Comparison of ENCODE assay signal across 9 cellular contexts in the genomic region with DNA sequence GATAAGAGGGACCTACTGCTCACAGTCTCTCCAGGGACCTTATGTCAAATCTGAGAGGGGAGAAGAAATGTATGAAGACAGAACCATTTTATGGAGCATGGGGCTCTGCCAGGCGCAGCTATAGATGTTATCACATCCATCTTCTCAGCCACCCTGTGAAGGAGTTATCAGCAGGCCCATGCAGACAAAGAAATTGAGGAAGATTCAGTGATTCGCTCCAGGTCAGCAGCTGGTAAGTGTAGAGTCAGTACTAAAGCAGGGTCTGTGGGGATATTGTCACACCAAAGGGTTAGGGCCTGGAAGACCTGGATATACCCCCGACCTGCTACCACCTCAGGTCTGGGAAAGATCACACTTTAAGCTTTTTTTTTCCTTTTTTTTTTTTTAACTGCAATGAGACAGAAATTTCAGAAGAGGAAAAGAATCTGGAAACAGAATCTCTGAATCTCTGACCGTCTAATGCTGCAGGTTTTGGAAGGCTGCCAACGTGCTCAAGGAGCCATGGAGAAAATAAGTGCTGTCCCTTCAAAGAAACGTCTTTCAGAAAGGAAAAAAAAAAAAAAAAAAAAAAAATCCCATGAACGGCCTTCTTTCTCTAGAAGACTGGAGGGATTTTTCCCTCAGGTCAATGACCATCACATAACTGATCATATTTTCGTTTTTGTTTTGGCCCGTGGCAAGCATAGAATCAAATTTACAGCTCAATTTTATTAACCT.
A peak's percentile ranks its signal among the peaks of the same experiment; 100 is the strongest.
DNase-seq lines count a peak whose midpoint lies in the region; TF ChIP-seq lines count a peak whose summit lies in the region.
"Had no signal": no experiment of that assay in that cellular context is flagged by ENCODE, and none has a peak within 500 bp of the region (broad histone marks: within the 10 kb centered on the region; RNA-seq: fewer than 3 reads in every experiment).

No MANE protein-coding gene starts in this region.

- H3K79me2 ChIP-seq in OCI-LY7 (ENCODE audit: insufficient read depth, low read depth, low read length) (no peaks in the 10 kb centered on the region), GM23248 (ENCODE audit: insufficient read depth) (no peaks in the 10 kb centered on the region)

- H2AFZ ChIP-seq in OCI-LY7 (ENCODE audit: low read length) (peak overlapping the region; percentile 11; the same call in 1 of the 2 replicates), GM23248 (no peak overlapping the region)

- POLR2A ChIA-PET in OCI-LY7 (lab: Charles Lee) = interaction anchor here (0.7 to 1.1 kb wide), 4 partner anchors 12 to 1049 kb away, joined by 3 to 8 read pairs (median 4); no protein-coding TSS in a partner anchor

- no peak for TF ChIP-seq POLR2A in tibial nerve (IDR thresholded peaks at IDR 0.05)

- H3K27ac ChIP-seq in OCI-LY7 (ENCODE audit: low read depth, low read length, poor library complexity, severe bottlenecking) = no peak overlapping the region
- no peak overlapping the region for H3K27ac ChIP-seq in tibial nerve
- H3K27ac ChIP-seq in GM23248 = no peak overlapping the region

- H3K9me2 ChIP-seq in OCI-LY7 (ENCODE audit: insufficient read depth, low read length) (no peaks in the 10 kb centered on the region), GM23248 (ENCODE audit: insufficient read depth) (no peaks in the 10 kb centered on the region)

- in situ Hi-C loops in GM23248 (cut with MboI) = no loop called here

- no peak for TF ChIP-seq EP300 in tibial nerve (IDR thresholded peaks at IDR 0.05)

- H3K4me2 ChIP-seq in OCI-LY7 (ENCODE audit: low read length) = no peak overlapping the region
- H3K4me2 ChIP-seq in GM23248 (ENCODE audit: unreplicated experiment) = no peak overlapping the region

- H3K4me3 ChIP-seq in OCI-LY7 (ENCODE audit: low read depth, low read length, poor library complexity, severe bottlenecking) = no peak overlapping the region
- H3K4me3 ChIP-seq in fibroblast of villous mesenchyme (ENCODE audit: low read depth, low read length) = no peak overlapping the region
- no peak overlapping the region for H3K4me3 ChIP-seq in tibial nerve
- H3K4me3 ChIP-seq in GM23248 = no peak overlapping the region
- H3K4me3 ChIP-seq in H7 (ENCODE audit: insufficient read depth, low read depth, low read length) = no peak overlapping the region

- H3F3A ChIP-seq in GM23248 (ENCODE audit: insufficient read depth) = peaks cover 8% of the 10 kb centered on the region

- H3K4me1 ChIP-seq in OCI-LY7 (ENCODE audit: insufficient read depth, low read length, poor library complexity, severe bottlenecking) (no peaks in the 10 kb centered on the region), tibial nerve (no peaks in the 10 kb centered on the region), GM23248 (ENCODE audit: insufficient read depth) (peaks cover 11% of the 10 kb centered on the region)

- H3K9ac ChIP-seq in GM23248 = no peak overlapping the region

- DNase-seq in NCI-H524 (lab: John Stamatoyannopoulos, UW) (peak; percentile 20 to 56), NCI-H524 treated with DMSO at 0.1 percent for 48 hours (lab: John Stamatoyannopoulos, UW) (no peak), OCI-LY7 (ENCODE audit: low spot score) (no peak), fibroblast of villous mesenchyme (ENCODE audit: low read depth) (peak; percentile 53), tibial nerve (ENCODE audit: low spot score in 2 of 2) (peak; percentile 20 to 43), NOMO-1 treated with DMSO at 0.1 percent for 48 hours (lab: John Stamatoyannopoulos, UW; ENCODE audit: unreplicated experiment) (no peak), GM23248 (no peak), H7 (no peak)
- DNase-seq: NCI-H2107 had no signal

- no peaks in the 10 kb centered on the region for H3K36me3 ChIP-seq in OCI-LY7 (ENCODE audit: insufficient read depth, low read length)
- no peaks in the 10 kb centered on the region for H3K36me3 ChIP-seq in tibial nerve
- no peaks in the 10 kb centered on the region for H3K36me3 ChIP-seq in GM23248 (ENCODE audit: low read depth)
- H3K36me3 ChIP-seq in H7 (replicated peaks; ENCODE audit: control insufficient read depth, insufficient read depth, low read length) = no peaks in the 10 kb centered on the region

- H3K27me3 ChIP-seq in tibial nerve (no peaks in the 10 kb centered on the region), GM23248 (replicated peaks; ENCODE audit: insufficient read depth) (no peaks in the 10 kb centered on the region), H7 (ENCODE audit: control insufficient read depth, insufficient read depth, low read length) (no peaks in the 10 kb centered on the region)

- BruUV-seq in OCI-LY7 (replicated peaks; lab: Mats Ljungman, UMichigan) = no TSS peak

- TF ChIP-seq CTCF in OCI-LY7 (conservative IDR thresholded peaks at IDR 0.05; ENCODE audit: low read length) (no peak), fibroblast of villous mesenchyme (IDR thresholded peaks at IDR 0.05; ENCODE audit: insufficient read depth, low read depth, low read length) (no peak), tibial nerve (IDR thresholded peaks at IDR 0.05) (no peak)

- no peaks in the 10 kb centered on the region for H4K20me1 ChIP-seq in OCI-LY7 (ENCODE audit: insufficient read depth, low read length)
- no peaks in the 10 kb centered on the region for H4K20me1 ChIP-seq in GM23248 (ENCODE audit: insufficient read depth)

- H3K9me3 ChIP-seq in OCI-LY7 (ENCODE audit: low read length) (no peaks in the 10 kb centered on the region), tibial nerve (no peaks in the 10 kb centered on the region), GM23248 (ENCODE audit: low read depth) (no peaks in the 10 kb centered on the region)

- 33 to 36% methylated on average over 9 of the region's 9 CpGs for WGBS in tibial nerve, 2 donors
- 72 to 73% methylated on average over 9 of the region's 9 CpGs for WGBS in GM23248 (ENCODE audit: low coverage in 1 of 2, low lambda C conversion rate in 2 of 2, missing lambda C conversion rate in 2 of 2), 2 experiments

- intact Hi-C loops in OCI-LY7 (cut with micrococcal nuclease; ENCODE audit: unreplicated experiment) = no loop called here

- CTCF ChIA-PET in OCI-LY7 (lab: Charles Lee; ENCODE audit: unreplicated experiment) = no interaction called here

Comparison
In these comparisons a context has a peak if more than half of its experiments do, and no peak if none do; other contexts are left out.
1. DNase-seq: peak in NCI-H524 (2 of 2), fibroblast of villous mesenchyme (single experiment) and tibial nerve (2 of 2); none in NCI-H524 treated with DMSO at 0.1 percent for 48 hours (single experiment), OCI-LY7 (single experiment), NOMO-1 treated with DMSO at 0.1 percent for 48 hours (single experiment), GM23248 (single experiment) and H7 (single experiment).